ENCODE assay signal across 11 cellular contexts in genomic region chr2:84816426-84817026, GRCh38.
A peak's percentile ranks its signal among the peaks of the same experiment; 100 is the strongest.
DNase-seq lines count a peak whose midpoint lies in the region; ATAC-seq and TF ChIP-seq lines count a peak whose summit lies in the region.
"Had no signal": no experiment of that assay in that cellular context is flagged by ENCODE, and none has a peak within 500 bp of the region (broad histone marks: within the 10 kb centered on the region; RNA-seq: fewer than 3 reads in every experiment).

No MANE protein-coding gene starts in this region.

- no peaks in the 10 kb centered on the region for H3K36me3 Mint-ChIP-seq in activated B cell treated with CpG ODN at 0.5 μM for 24 hours (ENCODE audit: low read depth)

- no peaks in the 10 kb centered on the region for H3K27me3 ChIP-seq in right cardiac atrium (ENCODE audit: control insufficient read depth, insufficient read depth)

- H3K27ac Mint-ChIP-seq in activated B cell treated with CpG ODN at 0.5 μM for 24 hours, result peak overlapping the region; percentile 78

- H3K9me3 ChIP-seq in right cardiac atrium (ENCODE audit: control insufficient read depth, low read length), result no peaks in the 10 kb centered on the region
- H3K9me3 ChIP-seq: psoas muscle had no signal

- ATAC-seq in GM18502 (IDR thresholded peaks at IDR 0.05; ENCODE audit: poor library complexity, unreplicated experiment), result peak; percentile 75
- ATAC-seq in GM19397 (IDR thresholded peaks at IDR 0.05; ENCODE audit: unreplicated experiment), result peak; percentile 57
- ATAC-seq in HG02970 (IDR thresholded peaks at IDR 0.05; ENCODE audit: low FRiP score, unreplicated experiment), result peak; percentile 66
- peak; percentile 33 for ATAC-seq in activated B cell treated with CpG ODN at 0.5 μM for 24 hours (ENCODE audit: low read depth)
- no peak for ATAC-seq in right cardiac atrium
- ATAC-seq: psoas muscle had no signal

- WGBS in right cardiac atrium, result 90% methylated on average over 6 of the region's 6 CpGs

- DNase-seq in activated B cell treated with CpG ODN at 0.5 μM for 24 hours (no peak), GF-D8 (lab: John Stamatoyannopoulos, UW) (no peak), right cardiac atrium (no peak), EL (no peak)
- no peak for DNase-seq in stimulated activated CD8-positive, alpha-beta memory T cell treated with anti-CD3 and anti-CD28 coated beads, Interleukin-4, amount 100 ng/mL, for 48 hours
- DNase-seq: NCI-H1417 treated with DMSO at 0.1 percent for 48 hours, psoas muscle, SHP77 treated with DMSO at 0.1 percent for 48 hours had no signal

- peak overlapping the region; percentile 29 for H3K4me3 Mint-ChIP-seq in activated B cell treated with CpG ODN at 0.5 μM for 24 hours

- intact Hi-C loops in activated B cell treated with CpG ODN at 0.5 μM for 24 hours (cut with micrococcal nuclease) (loop anchor here (1.0 to 5.0 kb wide), 4 partner anchors 17 to 111 kb away; no protein-coding TSS in a partner anchor), right cardiac atrium (cut with DNase I) (no loop called here)

- peaks cover 2% of the 10 kb centered on the region for H3K27me3 Mint-ChIP-seq in activated B cell treated with CpG ODN at 0.5 μM for 24 hours

- POLR2A ChIA-PET in activated B cell treated with CpG ODN at 0.5 μM for 24 hours (lab: Charles Lee), result interaction anchor here (0.6 to 1.3 kb wide), 5 partner anchors 17 to 112 kb away, joined by 3 to 4 read pairs (median 4); no protein-coding TSS in a partner anchor

- no peak overlapping the region for H3K4me3 ChIP-seq in right cardiac atrium (ENCODE audit: low read length)
- H3K4me3 ChIP-seq: psoas muscle had no signal

- CTCF ChIA-PET in activated B cell treated with CpG ODN at 0.5 μM for 24 hours (lab: Charles Lee), result interaction anchor here (1.0 to 1.3 kb wide), 2 partner anchors 66 to 109 kb away, joined by 3 to 5 read pairs; no protein-coding TSS in a partner anchor

- no peaks in the 10 kb centered on the region for H3K4me1 ChIP-seq in right cardiac atrium (ENCODE audit: control insufficient read depth, insufficient read depth, low read length)
- H3K4me1 ChIP-seq: psoas muscle had no signal

- H3K9me3 Mint-ChIP-seq in activated B cell treated with CpG ODN at 0.5 μM for 24 hours, result peaks cover 2% of the 10 kb centered on the region

- no peak for TF ChIP-seq CTCF in activated B cell treated with CpG ODN at 0.5 μM for 24 hours (IDR thresholded peaks at IDR 0.05)

- no peak overlapping the region for H3K27ac ChIP-seq in right cardiac atrium (ENCODE audit: low read length)
- H3K27ac ChIP-seq: psoas muscle had no signal

- peaks cover 27% of the 10 kb centered on the region for H3K4me1 Mint-ChIP-seq in activated B cell treated with CpG ODN at 0.5 μM for 24 hours

Comparison
In these comparisons a context has a peak if more than half of its experiments do, and no peak if none do; other contexts are left out.
1. ATAC-seq: peak in GM18502 (single experiment), GM19397 (single experiment), HG02970 (single experiment) and activated B cell treated with CpG ODN at 0.5 μM for 24 hours (single experiment); none in right cardiac atrium (0 of 2).